In genomic region chr14:93023802-93024434, GRCh38 we compare ENCODE assay signal across 1 cellular context.
TF ChIP-seq lines count a peak whose summit lies in the region.

No MANE protein-coding gene starts in this region.

TF ChIP-seq in IMR-90, 13 proteins besides CTCF, POLR2A, EP300 and RAD21:
- TF ChIP-seq BHLHE40 (IDR thresholded peaks at IDR 0.05; ENCODE audit: low read depth, low read length) (no peak), FOS (IDR thresholded peaks at IDR 0.05; ENCODE audit: low read depth, low read length) (no peak), USF2 (IDR thresholded peaks at IDR 0.05; ENCODE audit: low read depth, low read length) (no peak), CHD1 (IDR thresholded peaks at IDR 0.05; ENCODE audit: low read depth, low read length) (no peak), RFX5 (IDR thresholded peaks at IDR 0.05; ENCODE audit: low read depth, low read length) (no peak), SMC3 (IDR thresholded peaks at IDR 0.05; ENCODE audit: low read depth, low read length) (no peak)
